In genomic region chr7:38300175-38300574, GRCh38 we compare ENCODE assay signal across 18 cellular contexts.
DNase-seq lines count a peak whose midpoint lies in the region; ATAC-seq and TF ChIP-seq lines count a peak whose summit lies in the region.
"Had no signal": no experiment of that assay in that cellular context is flagged by ENCODE, and none has a peak within 500 bp of the region (broad histone marks: within the 10 kb centered on the region; RNA-seq: fewer than 3 reads in every experiment).

No MANE protein-coding gene starts in this region.

- intact Hi-C loops in activated CD4-positive, alpha-beta T cell treated with anti-CD3 and anti-CD28 coated beads for 36 hours (cut with DNase I, micrococcal nuclease) = loop anchor here (1.0 to 2.0 kb wide), 2 partner anchors 25 to 48 kb away; no protein-coding TSS in a partner anchor

- no peak for TF ChIP-seq CTCF in HL-60 (IDR thresholded peaks at IDR 0.05; ENCODE audit: insufficient read depth, low read length)

- no peaks in the 10 kb centered on the region for H3K36me3 Mint-ChIP-seq in activated CD4-positive, alpha-beta T cell treated with anti-CD3 and anti-CD28 coated beads for 36 hours (ENCODE audit: low read depth)
- H3K36me3 Mint-ChIP-seq in activated naive CD4-positive, alpha-beta T cell treated with anti-CD3 and anti-CD28 coated beads, Interleukin-2, amount 50 U/mL, for 72 hours = no peaks in the 10 kb centered on the region
- H3K36me3 Mint-ChIP-seq in naive thymus-derived CD8-positive, alpha-beta T cell = no peaks in the 10 kb centered on the region

- peak; percentile 15 for DNase-seq in activated CD4-positive, alpha-beta T cell treated with anti-CD3 and anti-CD28 coated beads for 36 hours
- no peak for DNase-seq in activated CD4-positive, alpha-beta T cell treated with anti-CD3 and anti-CD28 coated beads for 1 hour
- DNase-seq in HL-60 (ENCODE audit: low read depth in 1 of 2, low spot score in 1 of 2) (peak in 1 of 2 experiments; percentile 54), DMS153 (lab: John Stamatoyannopoulos, UW) (no peak)
- no peak for DNase-seq in activated naive CD4-positive, alpha-beta T cell treated with anti-CD3 and anti-CD28 coated beads, Interleukin-2, amount 50 U/mL, for 72 hours (ENCODE audit: low spot score in 2 of 2)
- no peak for DNase-seq in naive thymus-derived CD8-positive, alpha-beta T cell
- DNase-seq: foreskin melanocyte, left cardiac atrium, NCI-H1694, NCI-H774, SW 1271, tibial artery had no signal

- POLR2A ChIA-PET in activated CD4-positive, alpha-beta T cell treated with anti-CD3 and anti-CD28 coated beads for 36 hours (lab: Charles Lee) = no interaction called here
- POLR2A ChIA-PET in naive thymus-derived CD8-positive, alpha-beta T cell (lab: Charles Lee) = interaction anchor here (1.1 to 1.3 kb wide), 2 partner anchors 9 to 19 kb away, joined by 3 to 4 read pairs; no protein-coding TSS in a partner anchor

- CTCF ChIA-PET in activated CD4-positive, alpha-beta T cell treated with anti-CD3 and anti-CD28 coated beads for 36 hours (lab: Charles Lee) = no interaction called here

- peaks cover 4% of the 10 kb centered on the region for H3K4me1 Mint-ChIP-seq in activated CD4-positive, alpha-beta T cell treated with anti-CD3 and anti-CD28 coated beads for 36 hours
- peaks cover 0 to 36% (median 2%) of the 10 kb centered on the region in 4 donors for H3K4me1 Mint-ChIP-seq in naive thymus-derived CD8-positive, alpha-beta T cell

- H3K4me3 ChIP-seq in HL-60 (replicated peaks; ENCODE audit: insufficient read depth, low read length) = no peak overlapping the region
- H3K4me3 ChIP-seq: A549, BLaER1, breast epithelium, tibial artery had no signal

- H3K27ac ChIP-seq in HL-60 (replicated peaks) = peak overlapping the region; percentile 82
- H3K27ac ChIP-seq: A549, BLaER1, breast epithelium, tibial artery had no signal

- H3K4me3 Mint-ChIP-seq in activated CD4-positive, alpha-beta T cell treated with anti-CD3 and anti-CD28 coated beads for 36 hours = peak overlapping the region; percentile 70
- H3K4me3 Mint-ChIP-seq in naive thymus-derived CD8-positive, alpha-beta T cell = peak overlapping the region; percentile 73 to 90 (median 82)
- H3K4me3 Mint-ChIP-seq: dendritic cell treated with granulocyte-macrophage colony-stimulating factor and Interleukin-4, amounts not matched to agents 40 ng/mL and 50 ng/mL, for 4 days had no signal

- peak; percentile 55 for ATAC-seq in activated CD4-positive, alpha-beta T cell treated with anti-CD3 and anti-CD28 coated beads for 36 hours
- peak; percentile 31 to 34 for ATAC-seq in activated naive CD4-positive, alpha-beta T cell treated with anti-CD3 and anti-CD28 coated beads, Interleukin-2, amount 50 U/mL, for 72 hours
- peak; percentile 65 to 71 for ATAC-seq in naive thymus-derived CD8-positive, alpha-beta T cell
- ATAC-seq in GM21717 (IDR thresholded peaks at IDR 0.05; ENCODE audit: unreplicated experiment) (no peak), HG03139 (IDR thresholded peaks at IDR 0.05; ENCODE audit: unreplicated experiment) (no peak)
- ATAC-seq: A549 had no signal

- peak overlapping the region; percentile 69 for H3K27ac Mint-ChIP-seq in activated CD4-positive, alpha-beta T cell treated with anti-CD3 and anti-CD28 coated beads for 36 hours
- H3K27ac Mint-ChIP-seq in activated naive CD4-positive, alpha-beta T cell treated with anti-CD3 and anti-CD28 coated beads, Interleukin-2, amount 50 U/mL, for 72 hours = no peak overlapping the region
- H3K27ac Mint-ChIP-seq in naive thymus-derived CD8-positive, alpha-beta T cell = peak overlapping the region; percentile 48 to 90 (median 79)
- H3K27ac Mint-ChIP-seq: dendritic cell treated with granulocyte-macrophage colony-stimulating factor and Interleukin-4, amounts not matched to agents 40 ng/mL and 50 ng/mL, for 4 days had no signal

- no peaks in the 10 kb centered on the region for H3K27me3 ChIP-seq in HL-60 (ENCODE audit: insufficient read depth, poor library complexity, severe bottlenecking)
- H3K27me3 ChIP-seq: BLaER1, breast epithelium, tibial artery had no signal

- no peaks in the 10 kb centered on the region for H3K27me3 Mint-ChIP-seq in activated CD4-positive, alpha-beta T cell treated with anti-CD3 and anti-CD28 coated beads for 36 hours
- H3K27me3 Mint-ChIP-seq in naive thymus-derived CD8-positive, alpha-beta T cell = no peaks in the 10 kb centered on the region

- no peaks in the 10 kb centered on the region for H3K9me3 Mint-ChIP-seq in activated CD4-positive, alpha-beta T cell treated with anti-CD3 and anti-CD28 coated beads for 36 hours (ENCODE audit: low read depth)
- no peaks in the 10 kb centered on the region for H3K9me3 Mint-ChIP-seq in activated naive CD4-positive, alpha-beta T cell treated with anti-CD3 and anti-CD28 coated beads, Interleukin-2, amount 50 U/mL, for 72 hours
- H3K9me3 Mint-ChIP-seq in naive thymus-derived CD8-positive, alpha-beta T cell = no peaks in the 10 kb centered on the region
- H3K9me3 Mint-ChIP-seq: dendritic cell treated with granulocyte-macrophage colony-stimulating factor and Interleukin-4, amounts not matched to agents 40 ng/mL and 50 ng/mL, for 4 days had no signal

Comparison
In these comparisons a context has a peak if more than half of its experiments do, and no peak if none do; other contexts are left out.
1. ATAC-seq: peak in activated CD4-positive, alpha-beta T cell treated with anti-CD3 and anti-CD28 coated beads for 36 hours (single experiment), activated naive CD4-positive, alpha-beta T cell treated with anti-CD3 and anti-CD28 coated beads, Interleukin-2, amount 50 U/mL, for 72 hours (2 of 2) and naive thymus-derived CD8-positive, alpha-beta T cell (2 of 2); none in GM21717 (single experiment) and HG03139 (single experiment).
2. H3K27ac Mint-ChIP-seq: peak in activated CD4-positive, alpha-beta T cell treated with anti-CD3 and anti-CD28 coated beads for 36 hours (single experiment) and naive thymus-derived CD8-positive, alpha-beta T cell (10 of 10); none in activated naive CD4-positive, alpha-beta T cell treated with anti-CD3 and anti-CD28 coated beads, Interleukin-2, amount 50 U/mL, for 72 hours (0 of 2).